ENCODE assay signal across 12 cellular contexts in genomic region chr9:85723220-85723619, GRCh38. TPM values are rescaled to one million over a fixed set of nuclear protein-coding genes. Genes with fewer than 3 reads are reported as not detected.
DNase-seq lines count a peak whose midpoint lies in the region; ATAC-seq, FAIRE-seq and TF ChIP-seq lines count a peak whose summit lies in the region.
"Had no signal": no experiment of that assay in that cellular context is flagged by ENCODE, and none has a peak within 500 bp of the region (broad histone marks: within the 10 kb centered on the region; RNA-seq: fewer than 3 reads in every experiment).

No MANE protein-coding gene starts in this region.

- no peaks in the 10 kb centered on the region for H3K27me3 ChIP-seq in bronchial epithelial cell (ENCODE audit: control insufficient read depth, insufficient read depth, low read length)
- H3K27me3 ChIP-seq in stomach: no peaks in the 10 kb centered on the region

- peaks cover 25% of the 10 kb centered on the region for H3K36me3 Mint-ChIP-seq in activated CD4-positive, alpha-beta T cell treated with anti-CD3 and anti-CD28 coated beads for 36 hours (ENCODE audit: low read depth)
- H3K36me3 Mint-ChIP-seq in neural crest cell (ENCODE audit: low read depth): peaks cover 34% of the 10 kb centered on the region

- no peak for TF ChIP-seq POLR2A in stomach (IDR thresholded peaks at IDR 0.05)

- no peaks in the 10 kb centered on the region for H3K27me3 Mint-ChIP-seq in activated CD4-positive, alpha-beta T cell treated with anti-CD3 and anti-CD28 coated beads for 36 hours
- H3K27me3 Mint-ChIP-seq in neural crest cell (ENCODE audit: low read depth): no peaks in the 10 kb centered on the region
- H3K27me3 Mint-ChIP-seq: dendritic cell treated with granulocyte-macrophage colony-stimulating factor and Interleukin-4, amounts not matched to agents 40 ng/mL and 50 ng/mL, for 4 days had no signal

- H3K36me3 ChIP-seq in bronchial epithelial cell (ENCODE audit: control insufficient read depth, insufficient read depth, low read length) (no peaks in the 10 kb centered on the region), stomach (peaks cover 0 to 9% (median 3%) of the 10 kb centered on the region in 4 donors)
- H3K36me3 ChIP-seq: thoracic aorta had no signal

- 51 to 75% (median 64%) methylated on average over 6 to 7 of the region's 7 CpGs for WGBS in stomach, 5 donors

- no peak overlapping the region for H3K4me3 Mint-ChIP-seq in activated CD4-positive, alpha-beta T cell treated with anti-CD3 and anti-CD28 coated beads for 36 hours
- no peak overlapping the region for H3K4me3 Mint-ChIP-seq in neural crest cell
- H3K4me3 Mint-ChIP-seq: dendritic cell treated with granulocyte-macrophage colony-stimulating factor and Interleukin-4, amounts not matched to agents 40 ng/mL and 50 ng/mL, for 4 days had no signal

- H3K9me3 ChIP-seq in stomach: no peaks in the 10 kb centered on the region
- H3K9me3 ChIP-seq: thoracic aorta had no signal

- no peak for TF ChIP-seq CTCF in bronchial epithelial cell (IDR thresholded peaks at IDR 0.05; ENCODE audit: insufficient read depth, low read length, severe bottlenecking)
- no peak for TF ChIP-seq CTCF in neural crest cell (conservative IDR thresholded peaks at IDR 0.05)
- TF ChIP-seq CTCF in stomach (IDR thresholded peaks at IDR 0.05): no peak

- H3K4me1 ChIP-seq in stomach: peaks cover 0 to 23% (median 8%) of the 10 kb centered on the region in 4 donors

- intact Hi-C loops in activated CD4-positive, alpha-beta T cell treated with anti-CD3 and anti-CD28 coated beads for 36 hours (cut with DNase I, micrococcal nuclease): no loop called here
- intact Hi-C loops in stomach (cut with DNase I; ENCODE audit: low total_unique reads): no loop called here

- H3K27ac Mint-ChIP-seq in activated CD4-positive, alpha-beta T cell treated with anti-CD3 and anti-CD28 coated beads for 36 hours: no peak overlapping the region
- H3K27ac Mint-ChIP-seq in neural crest cell (ENCODE audit: unreplicated experiment): peak overlapping the region; percentile 52
- H3K27ac Mint-ChIP-seq: dendritic cell treated with granulocyte-macrophage colony-stimulating factor and Interleukin-4, amounts not matched to agents 40 ng/mL and 50 ng/mL, for 4 days had no signal

- H3K4me3 ChIP-seq in bronchial epithelial cell (ENCODE audit: low read depth, low read length) (no peak overlapping the region), stomach (no peak overlapping the region)
- H3K4me3 ChIP-seq: thoracic aorta had no signal

- peaks cover 1% of the 10 kb centered on the region for H3K9me3 Mint-ChIP-seq in activated CD4-positive, alpha-beta T cell treated with anti-CD3 and anti-CD28 coated beads for 36 hours (ENCODE audit: low read depth)
- peaks cover 8% of the 10 kb centered on the region for H3K9me3 Mint-ChIP-seq in neural crest cell
- H3K9me3 Mint-ChIP-seq: dendritic cell treated with granulocyte-macrophage colony-stimulating factor and Interleukin-4, amounts not matched to agents 40 ng/mL and 50 ng/mL, for 4 days had no signal

- H3K27ac ChIP-seq in stomach: no peak overlapping the region
- H3K27ac ChIP-seq: thoracic aorta had no signal

- DNase-seq in Daoy (ENCODE audit: low read depth): peak; percentile 17
- DNase-seq in activated CD4-positive, alpha-beta T cell treated with anti-CD3 and anti-CD28 coated beads for 36 hours: peak; percentile 61
- DNase-seq in bronchial epithelial cell (ENCODE audit: low read depth): peak; percentile 14
- DNase-seq in neural crest cell (ENCODE audit: low read depth, low spot score): peak; percentile 60
- no peak for DNase-seq in stomach
- no peak for DNase-seq in G401 (ENCODE audit: low spot score)
- DNase-seq: kidney, retina had no signal

- POLR2A ChIA-PET in activated CD4-positive, alpha-beta T cell treated with anti-CD3 and anti-CD28 coated beads for 36 hours (lab: Charles Lee): no interaction called here

- in situ Hi-C loops in G401 (cut with HindIII; ENCODE audit: low sequenced_read_pairs): no loop called here

- peak; percentile 30 for ATAC-seq in activated CD4-positive, alpha-beta T cell treated with anti-CD3 and anti-CD28 coated beads for 36 hours
- ATAC-seq in GM18907 (IDR thresholded peaks at IDR 0.05; ENCODE audit: unreplicated experiment) (no peak), HG02852 (IDR thresholded peaks at IDR 0.05; ENCODE audit: unreplicated experiment) (no peak)

- CTCF ChIA-PET in activated CD4-positive, alpha-beta T cell treated with anti-CD3 and anti-CD28 coated beads for 36 hours (lab: Charles Lee): interaction anchor here (0.6 to 1.7 kb wide), 3 partner anchors 9 to 319 kb away, joined by 3 to 4 read pairs (median 4); no protein-coding TSS in a partner anchor

- peaks cover 55% of the 10 kb centered on the region for H3K4me1 Mint-ChIP-seq in activated CD4-positive, alpha-beta T cell treated with anti-CD3 and anti-CD28 coated beads for 36 hours
- peaks cover 23% of the 10 kb centered on the region for H3K4me1 Mint-ChIP-seq in neural crest cell

- TF ChIP-seq EP300 in stomach (IDR thresholded peaks at IDR 0.05): no peak

- FAIRE-seq in bronchial epithelial cell (lab: Jason Lieb, UNC): no peak
- FAIRE-seq: kidney had no signal

RNA-seq across cellular contexts. Expression of gene AGTPBP1, which starts 18.5 kb away (rescaled TPM):
- total RNA-seq in Daoy (2014; rRNA removed; shearing (Covaris generic)): 17.3 and 19.3 TPM in 2 replicates
- 10 to 100 TPM; 39.8 to 45.9 TPM for total RNA-seq in activated CD4-positive, alpha-beta T cell treated with anti-CD3 and anti-CD28 coated beads for 36 hours
- total RNA-seq in bronchial epithelial cell (23.9 and 24.2 TPM in 2 replicates), neural crest cell (42.4 and 43.0 TPM in 2 replicates), stomach (10 to 100 TPM in 4 of 5 donors, 1 to 10 TPM in 1; 5.2 to 46.1 (median 21.4) TPM)
- 1 to 10 TPM; 2.9 to 7.2 (median 3.5) TPM for polyA plus RNA-seq in stomach
- total RNA-seq in G401 (2014; rRNA removed; shearing (Covaris generic)): 85.2 and 122 TPM in 2 replicates

Comparison
In these comparisons a context has a peak if more than half of its experiments do, and no peak if none do; other contexts are left out.
1. DNase-seq: peak in Daoy (single experiment), activated CD4-positive, alpha-beta T cell treated with anti-CD3 and anti-CD28 coated beads for 36 hours (single experiment), bronchial epithelial cell (single experiment) and neural crest cell (single experiment); none in stomach (single experiment) and G401 (single experiment).